1 cellular context compared by ENCODE assay signal in genomic region chr5:15598294-15598902, GRCh38.
TF ChIP-seq lines count a peak whose summit lies in the region.

No MANE protein-coding gene starts in this region.

TF ChIP-seq in GM12878, 131 proteins besides CTCF, POLR2A, EP300 and RAD21 (continued from another document):
- TF ChIP-seq NKRF (conservative IDR thresholded peaks at IDR 0.05) (no peak), RFX5 (IDR thresholded peaks at IDR 0.05; ENCODE audit: low read depth, low read length) (no peak), BCL11A (IDR thresholded peaks at IDR 0.05; ENCODE audit: low read depth, low read length) (no peak)
- TF ChIP-seq, protein P1, sequence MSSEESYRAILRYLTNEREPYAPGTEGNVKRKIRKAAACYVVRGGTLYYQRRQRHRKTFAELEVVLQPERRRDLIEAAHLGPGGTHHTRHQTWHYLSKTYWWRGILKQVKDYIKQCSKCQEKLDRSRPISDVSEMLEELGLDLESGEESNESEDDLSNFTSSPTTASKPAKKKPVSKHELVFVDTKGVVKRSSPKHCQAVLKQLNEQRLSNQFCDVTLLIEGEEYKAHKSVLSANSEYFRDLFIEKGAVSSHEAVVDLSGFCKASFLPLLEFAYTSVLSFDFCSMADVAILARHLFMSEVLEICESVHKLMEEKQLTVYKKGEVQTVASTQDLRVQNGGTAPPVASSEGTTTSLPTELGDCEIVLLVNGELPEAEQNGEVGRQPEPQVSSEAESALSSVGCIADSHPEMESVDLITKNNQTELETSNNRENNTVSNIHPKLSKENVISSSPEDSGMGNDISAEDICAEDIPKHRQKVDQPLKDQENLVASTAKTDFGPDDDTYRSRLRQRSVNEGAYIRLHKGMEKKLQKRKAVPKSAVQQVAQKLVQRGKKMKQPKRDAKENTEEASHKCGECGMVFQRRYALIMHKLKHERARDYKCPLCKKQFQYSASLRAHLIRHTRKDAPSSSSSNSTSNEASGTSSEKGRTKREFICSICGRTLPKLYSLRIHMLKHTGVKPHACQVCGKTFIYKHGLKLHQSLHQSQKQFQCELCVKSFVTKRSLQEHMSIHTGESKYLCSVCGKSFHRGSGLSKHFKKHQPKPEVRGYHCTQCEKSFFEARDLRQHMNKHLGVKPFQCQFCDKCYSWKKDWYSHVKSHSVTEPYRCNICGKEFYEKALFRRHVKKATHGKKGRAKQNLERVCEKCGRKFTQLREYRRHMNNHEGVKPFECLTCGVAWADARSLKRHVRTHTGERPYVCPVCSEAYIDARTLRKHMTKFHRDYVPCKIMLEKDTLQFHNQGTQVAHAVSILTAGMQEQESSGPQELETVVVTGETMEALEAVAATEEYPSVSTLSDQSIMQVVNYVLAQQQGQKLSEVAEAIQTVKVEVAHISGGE (CRISPR knock-in tag; IDR thresholded peaks at IDR 0.05): no peak
- TF ChIP-seq, protein P2, sequence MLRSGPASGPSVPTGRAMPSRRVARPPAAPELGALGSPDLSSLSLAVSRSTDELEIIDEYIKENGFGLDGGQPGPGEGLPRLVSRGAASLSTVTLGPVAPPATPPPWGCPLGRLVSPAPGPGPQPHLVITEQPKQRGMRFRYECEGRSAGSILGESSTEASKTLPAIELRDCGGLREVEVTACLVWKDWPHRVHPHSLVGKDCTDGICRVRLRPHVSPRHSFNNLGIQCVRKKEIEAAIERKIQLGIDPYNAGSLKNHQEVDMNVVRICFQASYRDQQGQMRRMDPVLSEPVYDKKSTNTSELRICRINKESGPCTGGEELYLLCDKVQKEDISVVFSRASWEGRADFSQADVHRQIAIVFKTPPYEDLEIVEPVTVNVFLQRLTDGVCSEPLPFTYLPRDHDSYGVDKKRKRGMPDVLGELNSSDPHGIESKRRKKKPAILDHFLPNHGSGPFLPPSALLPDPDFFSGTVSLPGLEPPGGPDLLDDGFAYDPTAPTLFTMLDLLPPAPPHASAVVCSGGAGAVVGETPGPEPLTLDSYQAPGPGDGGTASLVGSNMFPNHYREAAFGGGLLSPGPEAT (IDR thresholded peaks at IDR 0.05; ENCODE audit: low read depth): no peak
